ENCODE assay signal across 27 cellular contexts in the genomic region with DNA sequence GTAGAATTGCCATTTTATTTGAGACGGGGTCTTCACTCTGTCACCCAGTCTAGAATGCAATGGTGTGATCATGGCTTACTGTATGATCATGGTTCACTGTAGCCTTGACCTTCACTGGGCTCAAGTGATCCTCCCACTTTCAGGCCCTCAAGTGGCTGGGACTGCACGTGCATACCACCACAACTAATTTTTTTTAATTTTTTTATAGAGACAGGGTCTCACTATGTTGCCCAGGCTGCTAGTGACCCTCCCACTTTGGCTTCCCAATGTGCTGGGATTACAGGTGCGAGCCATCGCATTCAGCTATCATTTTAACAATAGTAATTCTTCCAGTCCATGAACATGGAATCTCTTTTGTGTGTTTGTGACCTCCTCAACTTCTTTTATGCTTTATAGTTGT.
"Had no signal": no experiment of that assay in that cellular context is flagged by ENCODE, and none has a peak within 500 bp of the region (broad histone marks: within the 10 kb centered on the region; RNA-seq: fewer than 3 reads in every experiment).

No MANE protein-coding gene starts in this region.

- H3K9me3 ChIP-seq: suprapubic skin, testis, thoracic aorta, thyroid gland, tibial nerve, upper lobe of left lung, upper lobe of right lung, uterus, vagina had no signal

- ATAC-seq: stimulated activated effector memory CD8-positive, alpha-beta T cell treated with anti-CD3 and anti-CD28 coated beads, Interleukin-12 subunit alpha, Interleukin-12 subunit beta, amount 100 ng/mL, for 72 hours; stimulated activated memory B cell treated with anti-CD40 and anti-IgM and Interleukin-4, amounts not matched to agents 10 μg/mL and 1 μg/mL and 100 μg/mL, for 72 hours; stimulated activated naive B cell treated with anti-CD40 and anti-IgM and Interleukin-4, amounts not matched to agents 10 μg/mL and 1 μg/mL and 100 μg/mL, for 72 hours; stimulated activated naive CD8-positive, alpha-beta T cell treated with anti-CD3 and anti-CD28 coated beads, Interleukin-15, amount 100 ng/mL, for 72 hours; stimulated activated naive CD8-positive, alpha-beta T cell treated with anti-CD3 and anti-CD28 coated beads, Interleukin-15, Interleukin-2, amounts not matched to agents 100 U/mL and 50 U/mL, for 24 hours; upper lobe of right lung had no signal

- FAIRE-seq: urothelium cell line had no signal

- H3K27me3 ChIP-seq: stomach, suprapubic skin, testis, thyroid gland, tibial artery, tibial nerve, transverse colon, upper lobe of left lung, upper lobe of right lung, uterus, vagina had no signal

- H3K4me1 ChIP-seq: stomach, suprapubic skin, testis, thyroid gland, tibial artery, tibial nerve, transverse colon, upper lobe of left lung, upper lobe of right lung, uterus, vagina had no signal

- H3K36me3 ChIP-seq: uterus had no signal

- DNase-seq: stimulated activated CD4-positive, alpha-beta T cell treated with anti-CD3 and anti-CD28 coated beads, Interleukin-2, amount 100 ng/mL, for 48 hours; stimulated activated CD4-positive, alpha-beta T cell treated with anti-CD3 and anti-CD28 coated beads, Interleukin-4, amount 100 ng/mL, for 1 hour; stimulated activated CD4-positive, alpha-beta T cell treated with anti-CD3 and anti-CD28 coated beads, Interleukin-4, amount 100 ng/mL, for 24 hours; stimulated activated CD4-positive, alpha-beta T cell treated with anti-CD3 and anti-CD28 coated beads, Interleukin-4, amount 100 ng/mL, for 4 hours; stimulated activated CD8-positive, alpha-beta memory T cell treated with anti-CD3 and anti-CD28 coated beads, Interleukin-4, amount 100 ng/mL, for 48 hours; stimulated activated naive B cell treated with anti-CD40 and anti-IgM and Interleukin-4, amounts not matched to agents 10 μg/mL and 1 μg/mL and 100 μg/mL, for 72 hours; stimulated activated naive CD4-positive, alpha-beta T cell; stimulated activated naive CD4-positive, alpha-beta T cell treated with Interleukin-2 at 50 U/mL for 16 hours; stimulated activated naive CD8-positive, alpha-beta T cell treated with anti-CD3 and anti-CD28 coated beads, Interleukin-15, amount 100 ng/mL, for 72 hours; stimulated activated naive CD8-positive, alpha-beta T cell treated with anti-CD3 and anti-CD28 coated beads, Interleukin-15, Interleukin-2, amounts not matched to agents 100 U/mL and 50 U/mL, for 24 hours; stomach; substantia nigra; testis; thyroid gland; tibial artery; transverse colon; trophoblast cell; upper lobe of left lung; upper lobe of right lung; uterus had no signal

- H3K27ac ChIP-seq: stomach, suprapubic skin, testis, thoracic aorta, thyroid gland, tibial artery, tibial nerve, transverse colon, upper lobe of left lung, upper lobe of right lung, uterus, vagina had no signal

- H3K4me3 ChIP-seq: stomach, suprapubic skin, testis, thoracic aorta, thyroid gland, tibial artery, tibial nerve, transverse colon, upper lobe of left lung, upper lobe of right lung, uterus, vagina had no signal
